24 cellular contexts compared by ENCODE assay signal in the genomic region with DNA sequence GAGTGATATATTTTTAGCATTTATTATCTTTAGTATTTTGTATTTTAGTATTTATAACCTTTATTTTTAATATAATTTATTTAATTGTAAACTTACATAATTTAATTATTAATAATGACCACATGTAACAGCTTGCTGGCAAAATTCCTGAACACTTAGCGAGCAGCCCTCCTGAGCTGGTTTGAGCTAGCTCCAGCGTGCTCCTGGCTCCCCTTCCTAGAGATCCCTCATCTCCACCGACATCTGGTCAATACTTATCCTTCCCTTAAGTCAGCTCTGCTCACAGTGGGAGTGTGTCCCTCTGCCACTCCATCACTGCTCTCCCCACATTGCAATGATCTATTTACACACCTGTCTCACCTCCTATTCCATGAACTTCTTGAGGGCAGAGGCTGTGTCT. TPM values are rescaled to one million over a fixed set of nuclear protein-coding genes. Genes with fewer than 3 reads are reported as not detected.
"Had no signal": no experiment of that assay in that cellular context is flagged by ENCODE, and none has a peak within 500 bp of the region (broad histone marks: within the 10 kb centered on the region; RNA-seq: fewer than 3 reads in every experiment).

No MANE protein-coding gene starts in this region.

- H3K27me3 ChIP-seq: ascending aorta, ovary, right lobe of liver, transverse colon, uterus had no signal

- ATAC-seq: activated CD4-positive, CD25-positive, alpha-beta regulatory T cell treated with anti-CD3 and anti-CD28 coated beads, Interleukin-2, amount 50 U/mL, for 24 hours; activated CD8-positive, alpha-beta T cell treated with anti-CD3 and anti-CD28 coated beads, Interleukin-2, amount 10 ng/mL, durations not matched to agents 7 days and 5 days; lower lobe of right lung; natural killer cell; right lobe of liver had no signal

- H3K9me3 Mint-ChIP-seq: natural killer cell had no signal

- H3K36me3 Mint-ChIP-seq: activated naive CD4-positive, alpha-beta T cell treated with anti-CD3 and anti-CD28 coated beads, Interleukin-2, amount 10 ng/mL, durations not matched to agents 7 days and 5 days; natural killer cell had no signal

- H3K9me3 ChIP-seq: ascending aorta, lower lobe of right lung, ovary, right lobe of liver, transverse colon, uterus had no signal

- H3K4me1 Mint-ChIP-seq: activated naive CD4-positive, alpha-beta T cell treated with anti-CD3 and anti-CD28 coated beads, Interleukin-2, amount 10 ng/mL, durations not matched to agents 7 days and 5 days had no signal

- H3K27me3 Mint-ChIP-seq: activated CD4-positive, alpha-beta T cell treated with anti-CD3 and anti-CD28 coated beads, Interleukin-2, amount 10 ng/mL, durations not matched to agents 7 days and 5 days; stimulated activated naive CD8-positive, alpha-beta T cell treated with anti-CD3 and anti-CD28 coated beads, Interleukin-15, Interleukin-2, amounts not matched to agents 100 ng/mL and 50 ng/mL, for 24 hours had no signal

- H3K4me3 Mint-ChIP-seq: activated CD4-positive, alpha-beta T cell treated with anti-CD3 and anti-CD28 coated beads, Interleukin-2, amount 10 ng/mL, durations not matched to agents 7 days and 5 days; activated CD8-positive, alpha-beta T cell treated with anti-CD3 and anti-CD28 coated beads, Interleukin-2, amount 10 ng/mL, durations not matched to agents 7 days and 5 days; activated naive CD4-positive, alpha-beta T cell treated with anti-CD3 and anti-CD28 coated beads, Interleukin-2, amount 10 ng/mL, durations not matched to agents 7 days and 5 days; natural killer cell; stimulated activated naive CD8-positive, alpha-beta T cell treated with anti-CD3 and anti-CD28 coated beads, Interleukin-15, Interleukin-2, amounts not matched to agents 100 ng/mL and 50 ng/mL, for 24 hours had no signal

- H3K4me3 ChIP-seq: ascending aorta, lower lobe of right lung, ovary, right lobe of liver, transverse colon, uterus had no signal

- H3K4me1 ChIP-seq: ascending aorta, lower lobe of right lung, right lobe of liver, transverse colon, uterus had no signal

- H3K27ac ChIP-seq: ascending aorta, lower lobe of right lung, ovary, right lobe of liver, transverse colon, uterus had no signal

- H3K36me3 ChIP-seq: ascending aorta, lower lobe of right lung, ovary, right lobe of liver, transverse colon, uterus had no signal

- H3K27ac Mint-ChIP-seq: activated CD4-positive, alpha-beta T cell treated with anti-CD3 and anti-CD28 coated beads, Interleukin-2, amount 10 ng/mL, durations not matched to agents 7 days and 5 days; activated CD8-positive, alpha-beta T cell treated with anti-CD3 and anti-CD28 coated beads, Interleukin-2, amount 10 ng/mL, durations not matched to agents 7 days and 5 days; activated naive CD4-positive, alpha-beta T cell treated with anti-CD3 and anti-CD28 coated beads, Interleukin-2, amount 10 ng/mL, durations not matched to agents 7 days and 5 days; natural killer cell; stimulated activated naive CD8-positive, alpha-beta T cell treated with anti-CD3 and anti-CD28 coated beads, Interleukin-15, Interleukin-2, amounts not matched to agents 100 ng/mL and 50 ng/mL, for 24 hours had no signal

- DNase-seq: activated CD4-positive, alpha-beta T cell treated with anti-CD3 and anti-CD28 coated beads, Interleukin-2, amount 10 ng/mL, durations not matched to agents 7 days and 5 days; activated CD8-positive, alpha-beta memory T cell treated with anti-CD3 and anti-CD28 coated beads, Interleukin-2, amount 50 U/mL, for 48 hours; activated CD8-positive, alpha-beta T cell treated with anti-CD3 and anti-CD28 coated beads, Interleukin-2, amount 10 ng/mL, durations not matched to agents 7 days and 5 days; activated effector memory CD4-positive, alpha-beta T cell treated with Interleukin-2 at 50 U/mL for 16 hours; activated naive CD4-positive, alpha-beta T cell treated with anti-CD3 and anti-CD28 coated beads, Interleukin-2, amount 10 ng/mL, durations not matched to agents 7 days and 5 days; activated T-cell treated with anti-CD3 and anti-CD28 coated beads, Interleukin-2, amount 50 U/mL, for 48 hours; cerebellar nuclear complex; effector memory CD4-positive, alpha-beta T cell; glutamatergic neuron; hippocampal formation; lower lobe of right lung; natural killer cell; ovary; right lobe of liver; small intestine; stimulated activated CD4-positive, alpha-beta T cell treated with anti-CD3 and anti-CD28 coated beads, Interleukin-15, amount 100 ng/mL, for 24 hours; stimulated activated CD4-positive, alpha-beta T cell treated with anti-CD3 and anti-CD28 coated beads, Interleukin-2, amount 100 ng/mL, for 48 hours; T1000; transverse colon; uterus had no signal

RNA-seq across cellular contexts. Expression of a gene that starts 20.7 kb away (rescaled TPM):
- total RNA-seq: fibroblast of villous mesenchyme had no signal
